Comparison of ENCODE assay signal across 18 cellular contexts in the genomic region with DNA sequence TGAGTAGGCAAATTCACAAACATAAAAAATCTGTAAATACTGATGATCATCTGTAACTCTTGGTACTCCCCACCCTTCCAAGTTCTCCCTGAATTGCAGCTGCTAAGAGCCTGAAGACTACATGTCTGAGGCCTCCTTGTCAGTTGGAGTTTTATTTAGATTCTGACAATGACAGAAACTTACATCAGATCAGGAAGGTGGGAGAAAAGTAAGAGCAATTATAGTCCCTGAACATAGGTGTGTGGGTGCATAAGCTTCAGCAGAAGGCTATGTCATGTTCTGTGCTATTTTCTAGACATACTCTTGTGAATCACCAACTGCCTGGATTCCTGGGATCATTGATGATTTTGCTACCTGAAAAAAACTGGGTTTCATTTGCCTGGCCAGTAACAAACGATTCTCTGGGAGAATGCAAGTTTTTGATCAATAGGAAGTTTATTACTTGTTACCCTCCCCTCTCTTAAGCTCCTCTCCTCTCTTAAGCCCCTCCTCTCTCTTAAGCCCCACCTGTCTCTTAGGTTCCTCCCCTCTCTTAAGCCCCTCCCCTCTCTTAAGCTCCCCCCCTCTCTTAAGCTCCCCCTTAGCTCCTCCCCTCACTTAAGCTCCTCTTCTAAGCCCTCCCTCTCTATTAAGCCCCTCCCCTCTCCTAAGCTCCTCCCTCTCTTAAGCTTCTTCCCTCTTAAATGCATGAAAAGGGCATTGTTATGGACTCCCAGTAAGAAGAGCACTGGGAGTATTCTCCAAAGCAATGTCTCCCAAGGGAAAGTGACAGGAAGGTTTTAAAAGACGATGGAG.
"Had no signal": no experiment of that assay in that cellular context is flagged by ENCODE, and none has a peak within 500 bp of the region (broad histone marks: within the 10 kb centered on the region; RNA-seq: fewer than 3 reads in every experiment).

No MANE protein-coding gene starts in this region.

- ATAC-seq: activated T-cell treated with anti-CD3 and anti-CD28 coated beads, Interleukin-2, amount 50 U/mL, for 72 hours; gastrocnemius medialis; left ventricle myocardium superior; pancreas; psoas muscle; right cardiac atrium; stimulated activated naive CD8-positive, alpha-beta T cell treated with anti-CD3 and anti-CD28 coated beads, Interleukin-15, Interleukin-2, amounts not matched to agents 100 U/mL and 50 U/mL, for 24 hours had no signal

- DNase-seq: activated CD4-positive, alpha-beta T cell treated with anti-CD3 and anti-CD28 coated beads, Interleukin-2, amount 50 U/mL, for 4 hours; activated effector memory CD4-positive, alpha-beta T cell treated with Interleukin-2 at 50 U/mL for 16 hours; activated naive CD4-positive, alpha-beta T cell treated with anti-CD3 and anti-CD28 coated beads, Interleukin-2, amount 10 ng/mL, durations not matched to agents 7 days and 5 days; activated T-cell treated with anti-CD3 and anti-CD28 coated beads, Interleukin-2, amount 50 U/mL, for 72 hours; amygdala; endodermal cell; esophagus squamous epithelium; gastrocnemius medialis; hippocampal formation; left ventricle myocardium superior; mammary epithelial cell; pancreas; psoas muscle; right cardiac atrium; stimulated activated CD4-positive, alpha-beta T cell treated with anti-CD3 and anti-CD28 coated beads, Interleukin-4, amount 100 ng/mL, for 24 hours; stimulated activated naive CD8-positive, alpha-beta T cell treated with anti-CD3 and anti-CD28 coated beads, Interleukin-15, Interleukin-2, amounts not matched to agents 100 U/mL and 50 U/mL, for 24 hours; T-helper 9 cell; upper lobe of left lung had no signal
